ENCODE assay signal across 8 cellular contexts in genomic region chr14:35261774-35262173, GRCh38. TPM values are rescaled to one million over a fixed set of nuclear protein-coding genes. Genes with fewer than 3 reads are reported as not detected.
DNase-seq lines count a peak whose midpoint lies in the region; ATAC-seq, FAIRE-seq and TF ChIP-seq lines count a peak whose summit lies in the region.

No MANE protein-coding gene starts in this region.

- H3K9ac ChIP-seq in kidney (ENCODE audit: low read length in 2 of 2) = no peak overlapping the region

- WGBS in body of pancreas, 2 donors = 86 to 98% methylated on average over 2 of the region's 2 CpGs
- 86 to 96% methylated on average over 2 of the region's 2 CpGs for WGBS in tibial nerve, 2 donors

- H3K4me1 ChIP-seq in body of pancreas = no peaks in the 10 kb centered on the region
- no peaks in the 10 kb centered on the region for H3K4me1 ChIP-seq in kidney (ENCODE audit: control insufficient read depth in 1 of 2, insufficient read depth in 1 of 2, low read depth in 1 of 2, low read length in 2 of 2)
- no peaks in the 10 kb centered on the region for H3K4me1 ChIP-seq in tibial nerve

- H3K4me3 ChIP-seq in body of pancreas = no peak overlapping the region
- no peak overlapping the region for H3K4me3 ChIP-seq in kidney (ENCODE audit: low read length in 2 of 2)
- H3K4me3 ChIP-seq in tibial nerve = no peak overlapping the region

- no peak for FAIRE-seq in kidney (lab: Jason Lieb, UNC)

- no peak for TF ChIP-seq EP300 in tibial nerve (IDR thresholded peaks at IDR 0.05)

- intact Hi-C loops in left ventricle myocardium superior (cut with micrococcal nuclease) = no loop called here
- intact Hi-C loops in cardiac septum (cut with DNase I) = no loop called here
- intact Hi-C loops in body of pancreas (cut with DNase I) = no loop called here
- intact Hi-C loops in kidney (cut with DNase I) = no loop called here

- no peaks in the 10 kb centered on the region for H3K9me3 ChIP-seq in body of pancreas
- no peaks in the 10 kb centered on the region for H3K9me3 ChIP-seq in kidney (ENCODE audit: control insufficient read depth in 1 of 2, low read length in 2 of 2)
- H3K9me3 ChIP-seq in tibial nerve = no peaks in the 10 kb centered on the region

- no peaks in the 10 kb centered on the region for H3K27me3 ChIP-seq in body of pancreas
- H3K27me3 ChIP-seq in tibial nerve = no peaks in the 10 kb centered on the region

- no peaks in the 10 kb centered on the region for H3K36me3 ChIP-seq in body of pancreas (replicated peaks in 1 of 2; ENCODE audit: insufficient read depth in 1 of 2, low read depth in 2 of 2)
- peaks cover 0 to 3% of the 10 kb centered on the region in 2 donors for H3K36me3 ChIP-seq in kidney (ENCODE audit: control insufficient read depth in 1 of 2, insufficient read depth in 2 of 2, low read length in 2 of 2)
- peaks cover 0 to 5% (median 0%) of the 10 kb centered on the region in 3 donors for H3K36me3 ChIP-seq in tibial nerve

- TF ChIP-seq POLR2A in body of pancreas (IDR thresholded peaks at IDR 0.05) = no peak
- no peak for TF ChIP-seq POLR2A in tibial nerve (IDR thresholded peaks at IDR 0.05)

- H3K27ac ChIP-seq in body of pancreas = no peak overlapping the region
- H3K27ac ChIP-seq in kidney (ENCODE audit: low read depth in 2 of 2, low read length in 2 of 2) = no peak overlapping the region
- no peak overlapping the region for H3K27ac ChIP-seq in tibial nerve

- ATAC-seq in left ventricle myocardium superior = peak; percentile 41
- ATAC-seq in body of pancreas = peak; percentile 35
- ATAC-seq in HG02840 (IDR thresholded peaks at IDR 0.05; ENCODE audit: low FRiP score, unreplicated experiment) = no peak

- no peak for DNase-seq in left ventricle myocardium superior
- no peak for DNase-seq in cardiac septum (ENCODE audit: low spot score)
- DNase-seq in body of pancreas = no peak
- no peak for DNase-seq in kidney
- peak in 1 of 2 donors; percentile 17 for DNase-seq in tibial nerve (ENCODE audit: low spot score in 2 of 2)
- DNase-seq in iPS-NIHi11 (ENCODE audit: low spot score) = no peak
- DNase-seq in NCI-H2029 treated with DMSO at 0.1 percent for 48 hours (lab: John Stamatoyannopoulos, UW) = no peak

- peak in 3 of 7 experiments; percentile 23 to 32 (median 28) for TF ChIP-seq CTCF in body of pancreas (IDR thresholded peaks at IDR 0.05)
- peak; percentile 31 for TF ChIP-seq CTCF in kidney (IDR thresholded peaks at IDR 0.05; ENCODE audit: borderline replicate concordance, extremely low read depth, insufficient read depth)
- TF ChIP-seq CTCF in tibial nerve (IDR thresholded peaks at IDR 0.05) = peak in 4 of 5 experiments; percentile 15 to 28 (median 24)

RNA-seq across cellular contexts. Expression of gene PSMA6, which starts 30.4 kb away (rescaled TPM):
- total RNA-seq in left ventricle myocardium superior (185 TPM), cardiac septum (125 TPM), body of pancreas (10 to 100 TPM; 39.6 to 43.1 TPM), kidney (127 TPM), tibial nerve (100 to 1,000 TPM in 1 of 4 donors, 10 to 100 TPM in 3; 65.3 to 129 (median 87.7) TPM)
- 174 TPM for polyA plus RNA-seq in kidney (ENCODE audit: insufficient read depth, low read depth, low replicate concordance)
